ENCODE assay signal across 17 cellular contexts in genomic region chrX:119071381-119071780, GRCh38. TPM values are rescaled to one million over a fixed set of nuclear protein-coding genes. Genes with fewer than 3 reads are reported as not detected.
DNase-seq lines count a peak whose midpoint lies in the region; ATAC-seq, FAIRE-seq and TF ChIP-seq lines count a peak whose summit lies in the region.
"Had no signal": no experiment of that assay in that cellular context is flagged by ENCODE, and none has a peak within 500 bp of the region (broad histone marks: within the 10 kb centered on the region; RNA-seq: fewer than 3 reads in every experiment).

No MANE protein-coding gene starts in this region.

- peaks cover 2% of the 10 kb centered on the region for H3K36me3 Mint-ChIP-seq in astrocyte (ENCODE audit: low read depth, unreplicated experiment)
- H3K36me3 Mint-ChIP-seq: CD4-positive, alpha-beta memory T cell; neural progenitor cell had no signal

- BruUV-seq in A673 (replicated peaks; lab: Mats Ljungman, UMichigan), result no TSS peak

- no peak overlapping the region for H3K4me3 ChIP-seq in astrocyte (ENCODE audit: insufficient read depth, low read depth, low read length)
- H3K4me3 ChIP-seq in A673 (ENCODE audit: low read depth, low read length, poor library complexity, severe bottlenecking), result no peak overlapping the region
- H3K4me3 ChIP-seq: GM23248, heart right ventricle, left lung, neural progenitor cell, Peyer's patch had no signal

- no peak overlapping the region for H3K4me2 ChIP-seq in astrocyte (ENCODE audit: low read length)
- H3K4me2 ChIP-seq: neural progenitor cell had no signal

- H3K27me3 Mint-ChIP-seq in astrocyte (ENCODE audit: low read depth, unreplicated experiment), result peaks cover 4% of the 10 kb centered on the region
- H3K27me3 Mint-ChIP-seq: CD4-positive, alpha-beta memory T cell; T-helper 17 cell had no signal

- H3K27ac ChIP-seq in astrocyte (ENCODE audit: low read depth, low read length) (no peak overlapping the region), caudate nucleus (ENCODE audit: low read depth, low read length) (no peak overlapping the region), A673 (ENCODE audit: low read depth, low read length, poor library complexity, severe bottlenecking) (no peak overlapping the region)
- H3K27ac ChIP-seq: GM23248, heart right ventricle, left lung, neural progenitor cell, Peyer's patch had no signal

- intact Hi-C loops in A673 (cut with micrococcal nuclease; ENCODE audit: unreplicated experiment), result no loop called here

- H3K4me3 Mint-ChIP-seq in astrocyte (ENCODE audit: unreplicated experiment), result no peak overlapping the region
- H3K4me3 Mint-ChIP-seq: CD4-positive, alpha-beta memory T cell; neural progenitor cell; T-helper 17 cell had no signal

- H2AFZ ChIP-seq in astrocyte (ENCODE audit: low read depth, low read length), result no peak overlapping the region
- H2AFZ ChIP-seq: GM23248, neural progenitor cell had no signal

- no peak for TF ChIP-seq CTCF in astrocyte (IDR thresholded peaks at IDR 0.05; ENCODE audit: insufficient read depth, low read depth, low read length)
- no peak for TF ChIP-seq CTCF in A673 (conservative IDR thresholded peaks at IDR 0.05; ENCODE audit: low read depth, low read length)

- H3K4me1 ChIP-seq in astrocyte (ENCODE audit: insufficient read depth, low read length) (no peaks in the 10 kb centered on the region), A673 (ENCODE audit: insufficient read depth, low read length, poor library complexity, severe bottlenecking) (no peaks in the 10 kb centered on the region)
- H3K4me1 ChIP-seq: heart right ventricle, left lung, neural progenitor cell, Peyer's patch had no signal

- no peak overlapping the region for H3K27ac Mint-ChIP-seq in astrocyte (ENCODE audit: unreplicated experiment)
- H3K27ac Mint-ChIP-seq: CD4-positive, alpha-beta memory T cell; neural progenitor cell; T-helper 17 cell had no signal

- no peaks in the 10 kb centered on the region for H4K20me1 ChIP-seq in astrocyte (ENCODE audit: insufficient read depth, low read length)

- no peaks in the 10 kb centered on the region for H3K9me3 Mint-ChIP-seq in astrocyte (ENCODE audit: unreplicated experiment)
- H3K9me3 Mint-ChIP-seq: CD4-positive, alpha-beta memory T cell had no signal

- H3K27me3 ChIP-seq in astrocyte (ENCODE audit: insufficient read depth, low read length) (no peaks in the 10 kb centered on the region), A673 (replicated peaks; ENCODE audit: insufficient read depth, low read depth, low read length, poor library complexity) (peaks cover 4% of the 10 kb centered on the region)
- H3K27me3 ChIP-seq: neural progenitor cell, Peyer's patch had no signal

- ATAC-seq in GM18511 (IDR thresholded peaks at IDR 0.05; ENCODE audit: unreplicated experiment), result peak; percentile 80
- ATAC-seq in GM21423 (IDR thresholded peaks at IDR 0.05; ENCODE audit: unreplicated experiment), result peak; percentile 75
- ATAC-seq in HG03103 (IDR thresholded peaks at IDR 0.05; ENCODE audit: low read depth, unreplicated experiment), result peak; percentile 84
- ATAC-seq: heart right ventricle, left lung, T-helper 17 cell had no signal

- POLR2A ChIA-PET in A673 (lab: Charles Lee; ENCODE audit: low non-redundant PET), result no interaction called here

- H3K9me3 ChIP-seq in astrocyte (ENCODE audit: insufficient read depth, low read depth, low read length) (no peaks in the 10 kb centered on the region), A673 (ENCODE audit: low read depth, low read length, poor library complexity, severe bottlenecking) (no peaks in the 10 kb centered on the region)
- H3K9me3 ChIP-seq: heart right ventricle, left lung, Peyer's patch had no signal

- peak; percentile 66 for FAIRE-seq in astrocyte (lab: Jason Lieb, UNC)
- FAIRE-seq: endometrium had no signal

- H3K9ac ChIP-seq in astrocyte (ENCODE audit: low read length), result no peak overlapping the region
- H3K9ac ChIP-seq: GM23248, neural progenitor cell had no signal

- DNase-seq in astrocyte (ENCODE audit: low read depth), result no peak
- no peak for DNase-seq in caudate nucleus (lab: John Stamatoyannopoulos, UW)
- no peak for DNase-seq in NCI-H2171 treated with DMSO at 0.1 percent for 48 hours (lab: John Stamatoyannopoulos, UW)
- no peak for DNase-seq in A673 (ENCODE audit: low spot score)
- DNase-seq in HT-29 (ENCODE audit: low spot score), result no peak
- DNase-seq: CD4-positive, alpha-beta memory T cell; GM23248; heart right ventricle; left lung; NCI-H226; Peyer's patch; T-helper 17 cell had no signal

- no peaks in the 10 kb centered on the region for H3K36me3 ChIP-seq in astrocyte (ENCODE audit: insufficient read depth, low read length)
- H3K36me3 ChIP-seq in A673 (ENCODE audit: insufficient read depth, low read length, poor library complexity, severe bottlenecking), result no peaks in the 10 kb centered on the region
- H3K36me3 ChIP-seq: heart right ventricle, left lung, neural progenitor cell, Peyer's patch had no signal

- H3K4me1 Mint-ChIP-seq in astrocyte (ENCODE audit: low read depth, unreplicated experiment), result no peaks in the 10 kb centered on the region
- H3K4me1 Mint-ChIP-seq: CD4-positive, alpha-beta memory T cell; neural progenitor cell; T-helper 17 cell had no signal

- H3K79me2 ChIP-seq in astrocyte (ENCODE audit: insufficient read depth, low read length), result no peaks in the 10 kb centered on the region

- CTCF ChIA-PET in A673 (lab: Charles Lee), result no interaction called here

RNA-seq across cellular contexts. Expression of gene CT47C1, which starts 1.4 kb away (rescaled TPM):
- not detected in 2 replicates for total RNA-seq in astrocyte
- total RNA-seq in A673 (2021), result not detected in 2 replicates
- not detected in 2 replicates for total RNA-seq in HT-29 (2014; rRNA removed; shearing (Covaris generic))
- total RNA-seq: CD4-positive, alpha-beta memory T cell; GM23248; heart right ventricle; left lung; Peyer's patch; T-helper 17 cell had no signal

RNA-seq across cellular contexts. Expression of gene KIAA1210, which starts 56.2 kb away (rescaled TPM):
- total RNA-seq in astrocyte (not detected in 2 replicates), A673 (2021) (not detected in 2 replicates)
- not detected in 2 replicates for total RNA-seq in HT-29 (2014; rRNA removed; shearing (Covaris generic))
- total RNA-seq: CD4-positive, alpha-beta memory T cell; GM23248; Peyer's patch; T-helper 17 cell had no signal
